ENCODE assay signal across 6 cellular contexts in genomic region chr22:19446603-19447387, GRCh38. TPM values are rescaled to one million over a fixed set of nuclear protein-coding genes. Genes with fewer than 3 reads are reported as not detected.
DNase-seq lines count a peak whose midpoint lies in the region; TF ChIP-seq lines count a peak whose summit lies in the region.

No MANE protein-coding gene starts in this region.

- peak overlapping the region; percentile 93 to 96 for H3K27ac ChIP-seq in breast epithelium

- no peak for TF ChIP-seq POLR2A in breast epithelium (IDR thresholded peaks at IDR 0.05)

- H3K27ac Mint-ChIP-seq in T-helper 1 cell treated with Interleukin-12 subunit alpha and Interleukin-12 subunit beta and Interleukin-4 antibody, amounts not matched to agents 30 μg/mL and 1 μg/mL, for 36 hours = peak overlapping the region; percentile 80
- H3K27ac Mint-ChIP-seq in neural crest cell (ENCODE audit: unreplicated experiment) = peak overlapping the region; percentile 96

- H3K4me1 ChIP-seq in breast epithelium = peaks cover 0 to 14% of the 10 kb centered on the region in 2 donors

- H3K9me3 Mint-ChIP-seq in T-helper 1 cell treated with Interleukin-12 subunit alpha and Interleukin-12 subunit beta and Interleukin-4 antibody, amounts not matched to agents 30 μg/mL and 1 μg/mL, for 36 hours = no peaks in the 10 kb centered on the region
- H3K9me3 Mint-ChIP-seq in neural crest cell = no peaks in the 10 kb centered on the region

- H3K9me3 ChIP-seq in breast epithelium = no peaks in the 10 kb centered on the region

- peaks cover 22% of the 10 kb centered on the region for H3K36me3 Mint-ChIP-seq in T-helper 1 cell treated with Interleukin-12 subunit alpha and Interleukin-12 subunit beta and Interleukin-4 antibody, amounts not matched to agents 30 μg/mL and 1 μg/mL, for 36 hours (ENCODE audit: low read depth)
- H3K36me3 Mint-ChIP-seq in neural crest cell (ENCODE audit: low read depth) = peaks cover 6% of the 10 kb centered on the region

- peaks cover 33% of the 10 kb centered on the region for H3K4me1 Mint-ChIP-seq in T-helper 1 cell treated with Interleukin-12 subunit alpha and Interleukin-12 subunit beta and Interleukin-4 antibody, amounts not matched to agents 30 μg/mL and 1 μg/mL, for 36 hours (ENCODE audit: low read depth)
- peaks cover 37% of the 10 kb centered on the region for H3K4me1 Mint-ChIP-seq in neural crest cell

- no peak for TF ChIP-seq CTCF in breast epithelium (IDR thresholded peaks at IDR 0.05)
- no peak for TF ChIP-seq CTCF in neural crest cell (conservative IDR thresholded peaks at IDR 0.05)

- intact Hi-C loops in breast epithelium (cut with DNase I; ENCODE audit: low total_unique reads) = no loop called here

- H3K4me3 Mint-ChIP-seq in T-helper 1 cell treated with Interleukin-12 subunit alpha and Interleukin-12 subunit beta and Interleukin-4 antibody, amounts not matched to agents 30 μg/mL and 1 μg/mL, for 36 hours = peak overlapping the region; percentile 100
- peak overlapping the region; percentile 93 for H3K4me3 Mint-ChIP-seq in neural crest cell

- no peak for DNase-seq in T-helper 1 cell
- DNase-seq in breast epithelium (ENCODE audit: low spot score in 2 of 2) = no peak
- DNase-seq in neural crest cell (ENCODE audit: low read depth, low spot score) = peak; percentile 9
- DNase-seq in NCI-H187 treated with DMSO at 0.1 percent for 48 hours (lab: John Stamatoyannopoulos, UW) = no peak
- DNase-seq in activated CD8-positive, alpha-beta memory T cell treated with anti-CD3 and anti-CD28 coated beads, Interleukin-2, amount 50 U/mL, for 48 hours = no peak

- H3K27me3 ChIP-seq in breast epithelium = no peaks in the 10 kb centered on the region

- no peaks in the 10 kb centered on the region for H3K36me3 ChIP-seq in breast epithelium

- H3K4me3 ChIP-seq in breast epithelium = peak overlapping the region; percentile 84 to 91 (median 90)

- no peaks in the 10 kb centered on the region for H3K27me3 Mint-ChIP-seq in T-helper 1 cell treated with Interleukin-12 subunit alpha and Interleukin-12 subunit beta and Interleukin-4 antibody, amounts not matched to agents 30 μg/mL and 1 μg/mL, for 36 hours (ENCODE audit: low read depth)
- no peaks in the 10 kb centered on the region for H3K27me3 Mint-ChIP-seq in neural crest cell (ENCODE audit: low read depth)

RNA-seq across cellular contexts. Expression of gene C22orf39, which starts 0.7 kb away (rescaled TPM):
- total RNA-seq in breast epithelium (100 to 1,000 TPM in 1 of 3 donors, 10 to 100 TPM in 2; 46.7 to 111 (median 54.4) TPM), neural crest cell (38.0 and 38.4 TPM in 2 replicates)

RNA-seq across cellular contexts. Expression of gene MRPL40, which starts 14.4 kb away (rescaled TPM):
- total RNA-seq in breast epithelium = 10 to 100 TPM; 25.3 to 36.0 (median 31.8) TPM
- 30.4 and 32.6 TPM in 2 replicates for total RNA-seq in neural crest cell

RNA-seq across cellular contexts. Expression of gene HIRA, which starts 15.3 kb away (rescaled TPM):
- total RNA-seq in breast epithelium = 10 to 100 TPM; 13.5 to 22.9 (median 18.4) TPM
- total RNA-seq in neural crest cell = 57.1 and 66.3 TPM in 2 replicates

RNA-seq across cellular contexts. Expression of gene UFD1, which starts 32.2 kb away (rescaled TPM):
- total RNA-seq in breast epithelium (10 to 100 TPM; 30.8 to 51.0 (median 31.8) TPM), neural crest cell (69.4 and 71.5 TPM in 2 replicates)

RNA-seq across cellular contexts. Expression of gene CDC45, which starts 32.9 kb away (rescaled TPM):
- total RNA-seq in breast epithelium (under 1 TPM in 1 of 3 donors, not detected in 2; 0.48 TPM), neural crest cell (47.1 and 49.8 TPM in 2 replicates)
